13 cellular contexts compared by ENCODE assay signal in genomic region chr4:182876427-182876826, GRCh38. TPM values are rescaled to one million over a fixed set of nuclear protein-coding genes. Genes with fewer than 3 reads are reported as not detected.
DNase-seq lines count a peak whose midpoint lies in the region; ATAC-seq and TF ChIP-seq lines count a peak whose summit lies in the region.
"Had no signal": no experiment of that assay in that cellular context is flagged by ENCODE, and none has a peak within 500 bp of the region (broad histone marks: within the 10 kb centered on the region; RNA-seq: fewer than 3 reads in every experiment).

No MANE protein-coding gene starts in this region.

- peak; percentile 4 for DNase-seq in activated effector memory CD4-positive, alpha-beta T cell treated with anti-CD3 and anti-CD28 coated beads, Interleukin-2, amount 50 U/mL, for 16 hours
- DNase-seq in activated effector memory CD4-positive, alpha-beta T cell treated with Interleukin-2 at 50 U/mL for 16 hours = no peak
- DNase-seq in islet precursor cell (peak; percentile 35), posterior vena cava (ENCODE audit: low spot score) (peak; percentile 42), nephron progenitor cell (no peak)
- no peak for DNase-seq in stimulated activated CD4-positive, alpha-beta T cell treated with anti-CD3 and anti-CD28 coated beads, Interleukin-2, amount 100 ng/mL, for 48 hours
- DNase-seq: Caco-2; CD8-positive, alpha-beta memory T cell; DND-41; GDM1; GM23248 had no signal

- peaks cover 49% of the 10 kb centered on the region for H3K36me3 Mint-ChIP-seq in nephron progenitor cell (ENCODE audit: low read depth)

- no peak for TF ChIP-seq CTCF in nephron progenitor cell (IDR thresholded peaks at IDR 0.05)

- H3K27me3 Mint-ChIP-seq in nephron progenitor cell (ENCODE audit: low read depth, poor library complexity) = peaks cover 3% of the 10 kb centered on the region
- H3K27me3 Mint-ChIP-seq: CD8-positive, alpha-beta memory T cell had no signal

- no peak overlapping the region for H3K4me3 Mint-ChIP-seq in nephron progenitor cell
- H3K4me3 Mint-ChIP-seq: CD14-positive monocyte; CD8-positive, alpha-beta memory T cell had no signal

- no peak overlapping the region for H3K27ac Mint-ChIP-seq in nephron progenitor cell
- H3K27ac Mint-ChIP-seq: CD8-positive, alpha-beta memory T cell had no signal

- H3K4me1 Mint-ChIP-seq in nephron progenitor cell = peaks cover 70% of the 10 kb centered on the region
- H3K4me1 Mint-ChIP-seq: CD8-positive, alpha-beta memory T cell had no signal

- no peaks in the 10 kb centered on the region for H3K9me3 Mint-ChIP-seq in nephron progenitor cell
- H3K9me3 Mint-ChIP-seq: CD8-positive, alpha-beta memory T cell had no signal

- intact Hi-C loops in posterior vena cava (cut with DNase I) = no loop called here

- no peak for ATAC-seq in GM19351 (IDR thresholded peaks at IDR 0.05; ENCODE audit: unreplicated experiment)

RNA-seq across cellular contexts. Expression of gene DCTD, which starts 40.8 kb away (rescaled TPM):
- 10 to 100 TPM; 62.5 to 68.8 TPM for total RNA-seq in posterior vena cava

Comparison
In these comparisons a context has a peak if more than half of its experiments do, and no peak if none do; other contexts are left out.
1. DNase-seq: peak in activated effector memory CD4-positive, alpha-beta T cell treated with anti-CD3 and anti-CD28 coated beads, Interleukin-2, amount 50 U/mL, for 16 hours (single experiment), islet precursor cell (single experiment) and posterior vena cava (single experiment); none in activated effector memory CD4-positive, alpha-beta T cell treated with Interleukin-2 at 50 U/mL for 16 hours (single experiment), nephron progenitor cell (single experiment) and stimulated activated CD4-positive, alpha-beta T cell treated with anti-CD3 and anti-CD28 coated beads, Interleukin-2, amount 100 ng/mL, for 48 hours (0 of 2).